ENCODE assay signal across 8 cellular contexts in genomic region chr9:34177906-34178697, GRCh38. TPM values are rescaled to one million over a fixed set of nuclear protein-coding genes. Genes with fewer than 3 reads are reported as not detected.
DNase-seq lines count a peak whose midpoint lies in the region; ATAC-seq and TF ChIP-seq lines count a peak whose summit lies in the region.

No MANE protein-coding gene starts in this region.

- POLR2A ChIA-PET in CD4-positive, alpha-beta T cell (lab: Charles Lee), result interaction anchor here (0.6 to 2.4 kb wide), 15 partner anchors 8 to 894 kb away, joined by 3 to 17 read pairs (median 4); partner anchors contain the start of genes CCL27, DCAF12, DNAI1 and FAM219A
- POLR2A ChIA-PET in MCF 10A (lab: Yijun Ruan, JAX), result interaction anchor here (0.7 to 7.4 kb wide), 28 partner anchors 8 to 949 kb away, joined by 3 to 93 read pairs (median 8); partner anchors contain the start of genes DCAF12, MYORG and UBAP2

- H3K27me3 ChIP-seq in CD4-positive, alpha-beta T cell (ENCODE audit: control insufficient read depth, insufficient read depth, low read length), result no peaks in the 10 kb centered on the region

- peaks cover 15% of the 10 kb centered on the region for H3K4me1 Mint-ChIP-seq in CD4-positive, alpha-beta T cell (ENCODE audit: low read depth)
- H3K4me1 Mint-ChIP-seq in MCF 10A (ENCODE audit: insufficient read depth, unreplicated experiment), result peaks cover 16% of the 10 kb centered on the region
- H3K4me1 Mint-ChIP-seq in mesothelial cell of epicardium, result peaks cover 12% of the 10 kb centered on the region

- H3K27ac ChIP-seq in CD4-positive, alpha-beta T cell (ENCODE audit: low read depth, low read length), result peak overlapping the region; percentile 90

- H3K27ac Mint-ChIP-seq in CD4-positive, alpha-beta T cell, result peak overlapping the region; percentile 90
- peak overlapping the region; percentile 99 for H3K27ac Mint-ChIP-seq in MCF 10A (ENCODE audit: low read depth, unreplicated experiment)
- peak overlapping the region; percentile 97 for H3K27ac Mint-ChIP-seq in mesothelial cell of epicardium

- H3K9me3 ChIP-seq in CD4-positive, alpha-beta T cell (ENCODE audit: control insufficient read depth, low read length), result no peaks in the 10 kb centered on the region

- TSS peak; percentile 82 for BruUV-seq in MCF 10A (replicated peaks; lab: Mats Ljungman, UMichigan)

- TF ChIP-seq CTCF in CD4-positive, alpha-beta T cell (IDR thresholded peaks at IDR 0.05), result no peak
- TF ChIP-seq CTCF in MCF 10A (IDR thresholded peaks at IDR 0.05; ENCODE audit: unreplicated experiment), result no peak
- no peak for TF ChIP-seq CTCF in mesothelial cell of epicardium (IDR thresholded peaks at IDR 0.05; ENCODE audit: unreplicated experiment)

- peaks cover 15% of the 10 kb centered on the region for H3K36me3 Mint-ChIP-seq in CD4-positive, alpha-beta T cell (ENCODE audit: low read depth)
- H3K36me3 Mint-ChIP-seq in MCF 10A (ENCODE audit: insufficient read depth, unreplicated experiment) (peaks cover 29% of the 10 kb centered on the region), mesothelial cell of epicardium (no peaks in the 10 kb centered on the region)

- ATAC-seq in CD4-positive, alpha-beta T cell (ENCODE audit: poor library complexity), result no peak
- ATAC-seq in HG03045 (IDR thresholded peaks at IDR 0.05; ENCODE audit: unreplicated experiment) (peak; percentile 25), HG03520 (IDR thresholded peaks at IDR 0.05; ENCODE audit: unreplicated experiment) (no peak), GM19397 (IDR thresholded peaks at IDR 0.05; ENCODE audit: unreplicated experiment) (no peak)

- intact Hi-C loops in CD4-positive, alpha-beta T cell (cut with DNase I, micrococcal nuclease), result loop anchor here (1.0 to 10.0 kb wide), 9 partner anchors 52 to 361 kb away; partner anchors contain the start of genes MYORG (in 2 of the 2), UBAP2 (in 2 of the 2), DCAF12 (in 1 of the 2) and DNAI1 (in 1 of the 2)
- intact Hi-C loops in MCF 10A (cut with micrococcal nuclease), result loop anchor here (1.0 to 2.0 kb wide), 2 partner anchors 15 to 52 kb away; partner anchors contain the start of gene DCAF12

- CTCF ChIA-PET in CD4-positive, alpha-beta T cell (lab: Charles Lee), result interaction anchor here (0.5 to 1.4 kb wide), 5 partner anchors 13 to 201 kb away, joined by 3 to 6 read pairs (median 4); no protein-coding TSS in a partner anchor
- CTCF ChIA-PET in MCF 10A (lab: Yijun Ruan, JAX), result interaction anchor here (0.6 to 3.2 kb wide), 7 partner anchors 9 to 370 kb away, joined by 3 to 26 read pairs (median 3); no protein-coding TSS in a partner anchor

- H3K9me3 Mint-ChIP-seq in CD4-positive, alpha-beta T cell, result no peaks in the 10 kb centered on the region
- H3K9me3 Mint-ChIP-seq in MCF 10A (ENCODE audit: unreplicated experiment) (no peaks in the 10 kb centered on the region), mesothelial cell of epicardium (no peaks in the 10 kb centered on the region)

- H3K4me3 Mint-ChIP-seq in CD4-positive, alpha-beta T cell, result peak overlapping the region; percentile 94
- H3K4me3 Mint-ChIP-seq in MCF 10A (ENCODE audit: unreplicated experiment), result peak overlapping the region; percentile 99
- H3K4me3 Mint-ChIP-seq in mesothelial cell of epicardium, result peak overlapping the region; percentile 92

- H3K27me3 Mint-ChIP-seq in CD4-positive, alpha-beta T cell, result no peaks in the 10 kb centered on the region
- H3K27me3 Mint-ChIP-seq in MCF 10A (ENCODE audit: insufficient read depth, unreplicated experiment), result no peaks in the 10 kb centered on the region
- H3K27me3 Mint-ChIP-seq in mesothelial cell of epicardium (ENCODE audit: low read depth), result no peaks in the 10 kb centered on the region

- no peak for DNase-seq in CD4-positive, alpha-beta T cell
- DNase-seq in MCF 10A (ENCODE audit: unreplicated experiment) (no peak), mesothelial cell of epicardium (ENCODE audit: low spot score in 2 of 2, unreplicated experiment in 2 of 2) (no peak), AG08395 (ENCODE audit: low spot score) (no peak), Kasumi-1 (lab: John Stamatoyannopoulos, UW) (no peak)

RNA-seq across cellular contexts. Expression of gene UBAP1, which starts 0.7 kb away (rescaled TPM):
- 10 to 100 TPM; 47.1 to 50.4 TPM for total RNA-seq in CD4-positive, alpha-beta T cell
- 58.0 and 64.4 TPM in 2 replicates for total RNA-seq in MCF 10A (2022)
- total RNA-seq in mesothelial cell of epicardium, result 37.0 to 40.1 TPM (median 38.0 TPM) in 3 replicates

RNA-seq across cellular contexts. Expression of gene DCAF12, which starts 51.6 kb away (rescaled TPM):
- total RNA-seq in CD4-positive, alpha-beta T cell, result 1 to 10 TPM; 5.4 to 5.9 TPM
- total RNA-seq in MCF 10A (2022), result 39.8 and 44.2 TPM in 2 replicates
- total RNA-seq in mesothelial cell of epicardium, result 35.2 to 38.1 TPM (median 35.8 TPM) in 3 replicates
